11 cellular contexts compared by ENCODE assay signal in genomic region chr12:128844031-128844635, GRCh38. TPM values are rescaled to one million over a fixed set of nuclear protein-coding genes. Genes with fewer than 3 reads are reported as not detected.
DNase-seq lines count a peak whose midpoint lies in the region; ATAC-seq, FAIRE-seq and TF ChIP-seq lines count a peak whose summit lies in the region.
"Had no signal": no experiment of that assay in that cellular context is flagged by ENCODE, and none has a peak within 500 bp of the region (broad histone marks: within the 10 kb centered on the region; RNA-seq: fewer than 3 reads in every experiment).

No MANE protein-coding gene starts in this region.

- BruUV-seq in GM12878 (replicated peaks; lab: Mats Ljungman, UMichigan), result no TSS peak

- H3K4me2 ChIP-seq in GM12878 (ENCODE audit: control insufficient read depth, insufficient read depth), result no peak overlapping the region

- H2AFZ ChIP-seq in GM12878 (ENCODE audit: control insufficient read depth, low read depth, low read length), result no peak overlapping the region

- RAD21 ChIA-PET in GM12878 (lab: Charles Lee; ENCODE audit: unreplicated experiment), result interaction anchor here (1.0 to 2.2 kb wide), 2 partner anchors 14 to 125 kb away, joined by 4 to 5 read pairs; no protein-coding TSS in a partner anchor

- ATAC-seq in left ventricle myocardium superior (no peak), HG03469 (IDR thresholded peaks at IDR 0.05; ENCODE audit: unreplicated experiment) (peak; percentile 36), GM12878 (peak; percentile 73), aorta (ENCODE audit: low FRiP score) (no peak), HG03280 (IDR thresholded peaks at IDR 0.05; ENCODE audit: unreplicated experiment) (no peak)
- ATAC-seq: naive thymus-derived CD8-positive, alpha-beta T cell had no signal

- FAIRE-seq in GM12878 (lab: Jason Lieb, UNC) (no peak), H54 (lab: Jason Lieb, UNC) (no peak)

- peak; percentile 40 for TF ChIP-seq RAD21 in GM12878 (IDR thresholded peaks at IDR 0.05; ENCODE audit: insufficient read depth, low read depth, low read length)

- peaks cover 22% of the 10 kb centered on the region for H3K27me3 ChIP-seq in left ventricle myocardium inferior (ENCODE audit: low read depth)
- no peaks in the 10 kb centered on the region for H3K27me3 ChIP-seq in GM12878 (replicated peaks in 1 of 2; ENCODE audit: control insufficient read depth in 2 of 2, insufficient read depth in 2 of 2, low read length in 1 of 2)
- H3K27me3 ChIP-seq in aorta (ENCODE audit: control insufficient read depth in 1 of 2, insufficient read depth in 2 of 2, low read length in 1 of 2), result no peaks in the 10 kb centered on the region
- H3K27me3 ChIP-seq in ascending aorta, result no peaks in the 10 kb centered on the region
- H3K27me3 ChIP-seq: adrenal gland had no signal

- SMC1A ChIA-PET in GM12878 (lab: Charles Lee; ENCODE audit: uncharacterized antibody, unreplicated experiment), result interaction anchor here (1.0 to 1.7 kb wide), 4 partner anchors 10 to 24 kb away, joined by 3 to 5 read pairs (median 4); no protein-coding TSS in a partner anchor

- TF ChIP-seq POLR2A in GM12878 (IDR thresholded peaks at IDR 0.05; ENCODE audit: low read depth, low read length) (no peak), H54 (IDR thresholded peaks at IDR 0.05; ENCODE audit: low read depth, low read length) (no peak)

- H3K36me3 ChIP-seq in left ventricle myocardium inferior (no peaks in the 10 kb centered on the region), GM12878 (ENCODE audit: control insufficient read depth in 2 of 2, insufficient read depth in 2 of 2, low read length in 1 of 2) (no peaks in the 10 kb centered on the region), aorta (ENCODE audit: control insufficient read depth in 1 of 2, insufficient read depth in 2 of 2, low read length in 1 of 2) (no peaks in the 10 kb centered on the region), ascending aorta (no peaks in the 10 kb centered on the region)
- H3K36me3 ChIP-seq: adrenal gland had no signal

- H4K20me1 ChIP-seq in GM12878 (ENCODE audit: control insufficient read depth, insufficient read depth), result no peaks in the 10 kb centered on the region

- CTCF ChIA-PET in GM12878 (lab: Yijun Ruan, JAX), result interaction anchor here (1.6 kb wide), 1 partner anchor 14 kb away, joined by 8 read pairs; no protein-coding TSS in a partner anchor

- H3K4me3 ChIP-seq in left ventricle myocardium inferior (no peak overlapping the region), GM12878 (no peak overlapping the region), aorta (ENCODE audit: low read length in 2 of 2) (no peak overlapping the region), ascending aorta (no peak overlapping the region)
- H3K4me3 ChIP-seq: adrenal gland had no signal

- H3K4me1 ChIP-seq in left ventricle myocardium inferior (no peaks in the 10 kb centered on the region), GM12878 (ENCODE audit: control insufficient read depth, insufficient read depth, low read length) (peaks cover 32% of the 10 kb centered on the region), aorta (ENCODE audit: control insufficient read depth in 1 of 2, insufficient read depth in 2 of 2, low read length in 2 of 2) (no peaks in the 10 kb centered on the region), ascending aorta (no peaks in the 10 kb centered on the region)
- H3K4me1 ChIP-seq: adrenal gland had no signal

- no peak overlapping the region for H3K27ac ChIP-seq in left ventricle myocardium inferior (replicated peaks)
- H3K27ac ChIP-seq in GM12878 (ENCODE audit: control insufficient read depth, insufficient read depth), result no peak overlapping the region
- H3K27ac ChIP-seq in aorta (ENCODE audit: low read depth in 1 of 2, low read length in 2 of 2), result no peak overlapping the region
- H3K27ac ChIP-seq in ascending aorta, result no peak overlapping the region
- H3K27ac ChIP-seq: adrenal gland had no signal

- in situ Hi-C loops in GM12878 (cut with MboI), result no loop called here

- TF ChIP-seq CTCF in left ventricle myocardium inferior (IDR thresholded peaks at IDR 0.05; ENCODE audit: borderline replicate concordance) (peak; percentile 38), GM12878 (IDR thresholded peaks at IDR 0.05 in 2 of 3, conservative IDR thresholded peaks at IDR 0.05 in 1 of 3; ENCODE audit: control insufficient read depth in 2 of 3, extremely low read depth in 1 of 3, insufficient read depth in 1 of 3, low read depth in 3 of 3, low read length in 3 of 3) (peak; percentile 24 to 44 (median 25); a peak in 3 of 6 replicates), ascending aorta (IDR thresholded peaks at IDR 0.05) (no peak)

- H3K79me2 ChIP-seq in GM12878 (ENCODE audit: control insufficient read depth, insufficient read depth, low read length), result no peaks in the 10 kb centered on the region

- TF ChIP-seq EP300 in GM12878 (IDR thresholded peaks at IDR 0.05; ENCODE audit: borderline replicate concordance in 1 of 2, control insufficient read depth in 1 of 2, low read depth in 2 of 2, low read length in 2 of 2), result no peak

- no peak overlapping the region for H3K9ac ChIP-seq in GM12878 (ENCODE audit: control insufficient read depth, insufficient read depth, low read length)

- 69% methylated on average over 11 of the region's 11 CpGs for WGBS in GM12878 (ENCODE audit: insufficient coverage, insufficient replicate concordance, low lambda C conversion rate, missing lambda C conversion rate)
- WGBS in aorta, 2 donors, result 60 to 70% methylated on average over 11 of the region's 11 CpGs

- POLR2A ChIA-PET in GM12878 (lab: Charles Lee), result interaction anchor here (0.6 to 0.8 kb wide), 3 partner anchors 17 to 106 kb away, joined by 3 to 11 read pairs (median 6); partner anchors contain the start of gene SLC15A4

- DNase-seq in left ventricle myocardium inferior, result no peak
- DNase-seq in left ventricle myocardium superior, result no peak
- no peak for DNase-seq in GM12878 (ENCODE audit: low read depth, low spot score)
- peak; percentile 36 to 69 for DNase-seq in aorta
- DNase-seq in H54 (ENCODE audit: insufficient read length, low spot score), result no peak
- DNase-seq in ascending aorta (ENCODE audit: low spot score in 2 of 2), result no peak
- DNase-seq: CD4-positive, alpha-beta T cell; naive thymus-derived CD8-positive, alpha-beta T cell had no signal

- no peaks in the 10 kb centered on the region for H3K9me3 ChIP-seq in left ventricle myocardium inferior (replicated peaks)
- H3K9me3 ChIP-seq in GM12878 (replicated peaks; ENCODE audit: control insufficient read depth, insufficient read depth, low read length), result peaks cover 2% of the 10 kb centered on the region; the same call in 1 of the 3 replicates
- peaks cover 2% of the 10 kb centered on the region for H3K9me3 ChIP-seq in aorta (ENCODE audit: control insufficient read depth, low read length)
- H3K9me3 ChIP-seq in ascending aorta, result peaks cover 0 to 6% of the 10 kb centered on the region in 2 donors
- H3K9me3 ChIP-seq: adrenal gland had no signal

- intact Hi-C loops in left ventricle myocardium inferior (cut with micrococcal nuclease) (no loop called here), left ventricle myocardium superior (cut with micrococcal nuclease) (no loop called here), GM12878 (cut with micrococcal nuclease; ENCODE audit: unreplicated experiment) (no loop called here), aorta (cut with DNase I) (no loop called here), ascending aorta (cut with DNase I) (no loop called here)

TF ChIP-seq in GM12878, 131 proteins besides CTCF, POLR2A, EP300 and RAD21 (continues in another document):
- no peak for TF ChIP-seq BHLHE40 (IDR thresholded peaks at IDR 0.05; ENCODE audit: borderline replicate concordance in 1 of 2, low read depth in 2 of 2, low read length in 1 of 2)

RNA-seq across cellular contexts. Expression of gene GLT1D1, which starts 9.1 kb away (rescaled TPM):
- total RNA-seq in left ventricle myocardium inferior (11.8 TPM), left ventricle myocardium superior (0.45 TPM), GM12878 (2014; rRNA removed) (2.4 and 2.5 TPM in 2 replicates), GM12878 (2014; rRNA removed; fragmentation: Illumina TruSeq; extraction: Trizol) (2.6 and 3.0 TPM in 2 replicates), GM12878 (2021) (4.1 and 4.2 TPM in 2 replicates), aorta (1 to 10 TPM in 1 of 2 donors, under 1 TPM in 1; 0.78 to 1.4 TPM), ascending aorta (9.5 TPM)
- 21.7 and 24.4 TPM in 2 replicates for total RNA-seq in GM12878 (2013; cell fraction: nucleolus; rRNA removed)
- 2.3 TPM for polyA plus RNA-seq in GM12878 (2011; ENCODE audit: low read depth)
- polyA plus RNA-seq in GM12878 (2011; rRNA removed) (62.8 and 71.4 TPM in 2 replicates), GM12878 (2014; fragmentation: Illumina TruSeq; extraction: Trizol) (3.2 and 3.7 TPM in 2 replicates), GM12878 (2014; fragmentation: Nextera tagmentation; extraction: Ambion mirVana) (under 1 TPM; 0.42 to 0.53 TPM), GM12878 (2014; rRNA removed) (3.0 TPM in 2 replicates), GM12878 (2016; fragmentation: Nextera tagmentation; extraction: Ambion mirVana) (1 to 10 TPM; 1.7 to 3.8 TPM), aorta (under 1 TPM in 1 of 2 donors, not detected in 1; 0.54 TPM)
- polyA plus RNA-seq in GM12878 (2011; cell fraction: cytosol; rRNA removed), result 59.7 and 62.9 TPM in 2 replicates
- 37.7 and 42.3 TPM in 2 replicates for polyA plus RNA-seq in GM12878 (2011; cell fraction: nucleus; rRNA removed)
- 5.0 and 5.5 TPM in 2 replicates for polyA plus RNA-seq in GM12878 (2012)
- polyA minus RNA-seq in GM12878 (2011; rRNA and poly(A)+ RNA removed), result 61.7 and 63.7 TPM in 2 replicates
- polyA minus RNA-seq in GM12878 (2011; cell fraction: cytosol; rRNA and poly(A)+ RNA removed), result 23.4 and 23.9 TPM in 2 replicates
- polyA minus RNA-seq in GM12878 (2011; cell fraction: nucleus; rRNA and poly(A)+ RNA removed), result 12.7 and 17.6 TPM in 2 replicates
- total RNA-seq: naive thymus-derived CD8-positive, alpha-beta T cell had no signal
- polyA plus RNA-seq: naive thymus-derived CD8-positive, alpha-beta T cell had no signal

RNA-seq across cellular contexts. Expression of gene SLC15A4, which starts 20.4 kb away (rescaled TPM):
- 15.4 TPM for total RNA-seq in left ventricle myocardium inferior
- 14.0 TPM for total RNA-seq in left ventricle myocardium superior
- 830 and 863 TPM in 2 replicates for total RNA-seq in GM12878 (2013; cell fraction: nucleolus; rRNA removed)
- 46.0 and 49.5 TPM in 2 replicates for total RNA-seq in GM12878 (2014; rRNA removed)
- 36.8 and 37.5 TPM in 2 replicates for total RNA-seq in GM12878 (2014; rRNA removed; fragmentation: Illumina TruSeq; extraction: Trizol)
- total RNA-seq in GM12878 (2021), result 40.3 and 44.5 TPM in 2 replicates
- polyA plus RNA-seq in GM12878 (2011; ENCODE audit: low read depth), result 45.1 TPM
- polyA plus RNA-seq in GM12878 (2011; rRNA removed), result 256 and 257 TPM in 2 replicates
- 161 and 187 TPM in 2 replicates for polyA plus RNA-seq in GM12878 (2011; cell fraction: cytosol; rRNA removed)
- 216 and 284 TPM in 2 replicates for polyA plus RNA-seq in GM12878 (2011; cell fraction: nucleus; rRNA removed)
- 58.1 and 84.6 TPM in 2 replicates for polyA plus RNA-seq in GM12878 (2012)
- polyA plus RNA-seq in GM12878 (2014; fragmentation: Illumina TruSeq; extraction: Trizol), result 36.4 and 44.8 TPM in 2 replicates
- 10 to 100 TPM; 17.6 to 24.7 TPM for polyA plus RNA-seq in GM12878 (2014; fragmentation: Nextera tagmentation; extraction: Ambion mirVana)
- 36.8 and 41.6 TPM in 2 replicates for polyA plus RNA-seq in GM12878 (2014; rRNA removed)
- 10 to 100 TPM; 12.7 to 15.1 TPM for polyA plus RNA-seq in GM12878 (2016; fragmentation: Nextera tagmentation; extraction: Ambion mirVana)
- polyA minus RNA-seq in GM12878 (2011; rRNA and poly(A)+ RNA removed), result 315 and 350 TPM in 2 replicates
- polyA minus RNA-seq in GM12878 (2011; cell fraction: cytosol; rRNA and poly(A)+ RNA removed), result 107 and 115 TPM in 2 replicates
- polyA minus RNA-seq in GM12878 (2011; cell fraction: nucleus; rRNA and poly(A)+ RNA removed), result 222 and 331 TPM in 2 replicates
- total RNA-seq in aorta, result 10 to 100 TPM; 36.2 to 38.6 TPM
- 10 to 100 TPM; 16.0 to 21.1 TPM for polyA plus RNA-seq in aorta
- 39.3 TPM for total RNA-seq in ascending aorta

Comparison
In these comparisons a context has a peak if more than half of its experiments do, and no peak if none do; other contexts are left out.
1. DNase-seq: peak in aorta (2 of 2); none in left ventricle myocardium inferior (single experiment), left ventricle myocardium superior (single experiment), GM12878 (single experiment), H54 (single experiment) and ascending aorta (0 of 2).
2. CTCF ChIP-seq: peak in left ventricle myocardium inferior (single experiment) and GM12878 (3 of 3); none in ascending aorta (0 of 3).
3. ATAC-seq: peak in HG03469 (single experiment) and GM12878 (single experiment); none in left ventricle myocardium superior (single experiment), aorta (single experiment) and HG03280 (single experiment).